11 cellular contexts compared by ENCODE assay signal in the genomic region with DNA sequence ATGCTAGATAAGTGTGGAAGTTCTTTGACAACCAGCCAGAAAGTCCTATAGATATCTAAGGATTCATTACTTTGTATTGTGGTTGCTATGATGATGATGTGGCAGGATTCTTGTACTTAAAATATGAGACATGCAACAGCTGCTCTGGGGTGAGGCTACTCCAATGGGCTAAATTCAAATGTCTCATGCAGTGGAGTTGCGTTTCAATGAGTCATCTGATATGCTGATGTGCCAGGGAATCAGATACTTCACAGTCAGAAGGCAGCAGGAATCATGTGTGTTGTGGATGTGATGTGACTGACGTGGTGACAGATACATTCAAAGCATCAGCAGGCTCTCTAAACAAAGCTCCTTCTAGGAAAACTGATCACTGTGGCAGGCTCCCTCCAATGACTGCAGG.
DNase-seq lines count a peak whose midpoint lies in the region; ATAC-seq and TF ChIP-seq lines count a peak whose summit lies in the region.
"Had no signal": no experiment of that assay in that cellular context is flagged by ENCODE, and none has a peak within 500 bp of the region (broad histone marks: within the 10 kb centered on the region; RNA-seq: fewer than 3 reads in every experiment).

No MANE protein-coding gene starts in this region.

- H3K4me3 ChIP-seq in astrocyte of the spinal cord (ENCODE audit: low read depth, low read length) (no peak overlapping the region), BE2C (ENCODE audit: low read depth, low read length) (no peak overlapping the region)

- in situ Hi-C loops in astrocyte of the spinal cord (cut with HindIII; ENCODE audit: low sequenced_read_pairs), result no loop called here

- ATAC-seq in HG03159 (IDR thresholded peaks at IDR 0.05; ENCODE audit: unreplicated experiment) (no peak), GM19463 (IDR thresholded peaks at IDR 0.05; ENCODE audit: unreplicated experiment) (no peak)
- ATAC-seq: activated T-cell treated with anti-CD3 and anti-CD28 coated beads, Interleukin-2, amount 50 U/mL, for 4 hours had no signal

- H3K9me3 ChIP-seq in BE2C, result no peaks in the 10 kb centered on the region

- no peaks in the 10 kb centered on the region for H3K27me3 ChIP-seq in BE2C

- DNase-seq in AG08395 (ENCODE audit: low spot score), result peak; percentile 90
- DNase-seq in HS-27A (ENCODE audit: low read depth), result peak; percentile 88
- peak; percentile 90 for DNase-seq in astrocyte of the spinal cord (ENCODE audit: low read depth, low spot score)
- peak; percentile 47 for DNase-seq in kidney glomerular epithelial cell (lab: John Stamatoyannopoulos, UW)
- no peak for DNase-seq in cerebellar cortex (ENCODE audit: low spot score)
- DNase-seq in BE2C, result no peak
- DNase-seq: activated T-cell treated with anti-CD3 and anti-CD28 coated beads, Interleukin-2, amount 50 U/mL, for 4 hours; CD4-positive, CD25-positive, alpha-beta regulatory T cell; NCI-H1694 had no signal

- H3K36me3 ChIP-seq in BE2C, result no peaks in the 10 kb centered on the region

- TF ChIP-seq CTCF in astrocyte of the spinal cord (IDR thresholded peaks at IDR 0.05; ENCODE audit: low read depth, low read length), result no peak
- TF ChIP-seq CTCF in BE2C (IDR thresholded peaks at IDR 0.05; ENCODE audit: low read depth, low read length), result no peak

- no peaks in the 10 kb centered on the region for H3K4me1 ChIP-seq in BE2C

Comparison
In these comparisons a context has a peak if more than half of its experiments do, and no peak if none do; other contexts are left out.
1. DNase-seq: peak in AG08395 (single experiment), HS-27A (single experiment), astrocyte of the spinal cord (single experiment) and kidney glomerular epithelial cell (single experiment); none in cerebellar cortex (single experiment) and BE2C (single experiment).